8 cellular contexts compared by ENCODE assay signal in the genomic region with DNA sequence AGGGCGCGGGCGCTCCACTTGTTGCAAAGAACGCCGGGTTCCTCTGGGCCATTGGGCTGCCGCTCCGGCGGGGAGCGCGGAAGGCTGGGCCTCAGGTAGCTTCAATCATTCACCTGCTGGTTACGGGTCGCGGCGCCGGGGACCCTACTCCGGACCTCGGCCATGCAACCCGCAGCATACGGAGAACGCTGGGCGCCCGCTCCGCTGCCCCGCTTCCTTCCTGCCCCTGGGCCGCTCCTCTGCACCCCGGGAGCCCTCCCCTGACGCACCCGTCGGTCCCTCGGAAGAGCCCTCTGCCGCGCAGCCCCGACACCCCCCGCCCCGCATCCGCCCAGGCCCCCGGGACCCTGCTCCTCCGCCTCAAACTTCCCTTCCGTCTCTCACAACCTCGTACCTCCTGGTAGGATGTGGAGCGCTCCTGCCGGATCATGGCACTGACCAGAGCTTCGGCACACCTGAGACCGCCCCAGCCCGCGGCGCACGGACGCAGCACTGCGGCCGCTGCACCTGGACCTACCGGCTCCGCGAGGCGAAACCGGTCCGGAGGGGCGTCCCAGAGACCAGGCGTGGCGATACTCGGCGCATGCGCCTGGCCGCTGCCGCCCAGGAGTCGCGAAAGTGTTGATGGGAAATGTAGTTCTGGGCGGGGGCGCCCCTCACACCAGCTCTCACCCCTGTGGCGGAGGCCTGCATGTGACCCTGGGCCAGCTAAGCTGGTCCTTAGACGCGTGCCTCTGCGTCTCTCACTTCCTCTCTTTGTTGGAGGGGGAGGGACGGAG. TPM values are rescaled to one million over a fixed set of nuclear protein-coding genes. Genes with fewer than 3 reads are reported as not detected.
DNase-seq lines count a peak whose midpoint lies in the region; ATAC-seq and TF ChIP-seq lines count a peak whose summit lies in the region.

TSS of gene PACC1 (minus strand) at position 559 of the 779 bp plus-strand sequence. CDS start at position 430, 129 bp downstream.

- no peaks in the 10 kb centered on the region for H3K27me3 Mint-ChIP-seq in chondrocyte (ENCODE audit: low read depth)

- ATAC-seq in GM19025 (IDR thresholded peaks at IDR 0.05; ENCODE audit: low read depth, unreplicated experiment): peak; percentile 97
- peak; percentile 98 for ATAC-seq in HG03280 (IDR thresholded peaks at IDR 0.05; ENCODE audit: unreplicated experiment)

- DNase-seq in AML-193 (lab: John Stamatoyannopoulos, UW) (peak; percentile 94 to 95), NCI-H446 treated with DMSO at 0.1 percent for 48 hours (lab: John Stamatoyannopoulos, UW) (peak; percentile 70), chondrocyte (ENCODE audit: low spot score) (peak; percentile 95), kidney glomerular epithelial cell (lab: John Stamatoyannopoulos, UW) (peak; percentile 73)
- peak; percentile 82 for DNase-seq in activated CD4-positive, alpha-beta T cell treated with anti-CD3 and anti-CD28 coated beads for 1 hour
- DNase-seq in stimulated activated CD4-positive, alpha-beta T cell treated with anti-CD3 and anti-CD28 coated beads, Interleukin-1b, Interleukin-23, amount 100 ng/mL, for 1 hour (ENCODE audit: low read depth in 2 of 2): peak; percentile 63 to 68

- peak within 1 kb of the TSS; percentile 98 for H3K4me3 Mint-ChIP-seq in chondrocyte (ENCODE audit: unreplicated experiment)

- peaks cover 16% of the 10 kb centered on the region for H3K4me1 Mint-ChIP-seq in chondrocyte (ENCODE audit: low read depth)

- no peak for TF ChIP-seq CTCF in chondrocyte (IDR thresholded peaks at IDR 0.05)

- H3K27ac Mint-ChIP-seq in chondrocyte (ENCODE audit: unreplicated experiment): peak within 1 kb of the TSS; percentile 49

- no peaks in the 10 kb centered on the region for H3K9me3 Mint-ChIP-seq in chondrocyte (ENCODE audit: low read depth)

- H3K36me3 Mint-ChIP-seq in chondrocyte (ENCODE audit: low read depth): peaks cover 3% of the 10 kb centered on the region

RNA-seq across cellular contexts. Expression of gene PACC1, which starts in this region (rescaled TPM):
- 7.6 to 11.2 TPM (median 9.7 TPM) in 3 replicates for total RNA-seq in chondrocyte

Comparison
In these comparisons a context has a peak if more than half of its experiments do, and no peak if none do; other contexts are left out.
1. Peak in every context shown above with its lines: DNase-seq and ATAC-seq.